In the genomic region with DNA sequence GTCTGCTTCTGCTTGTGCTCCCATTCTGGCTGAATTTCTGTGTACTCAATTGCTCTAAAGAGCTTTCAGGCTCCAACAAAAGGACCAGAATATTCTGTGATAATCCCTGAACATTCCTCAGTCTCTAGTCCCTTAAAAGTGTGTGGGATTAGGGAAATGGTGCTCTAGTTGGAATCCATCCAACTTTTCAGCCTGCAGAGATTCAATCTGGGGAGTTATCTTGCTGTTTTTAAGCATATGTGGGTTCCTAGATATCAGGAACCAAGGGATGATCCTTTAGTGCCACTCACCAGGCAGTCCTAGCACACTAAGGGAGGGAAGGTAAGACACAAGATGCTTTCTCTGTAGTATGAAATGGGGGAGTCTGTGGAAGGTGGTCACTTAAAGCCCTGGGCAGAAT, we compare ENCODE assay signal across 1 cellular context.
TF ChIP-seq lines count a peak whose summit lies in the region.

No MANE protein-coding gene starts in this region.

TF ChIP-seq in IMR-90, 13 proteins besides CTCF, POLR2A, EP300 and RAD21:
- TF ChIP-seq CHD1 (IDR thresholded peaks at IDR 0.05; ENCODE audit: low read depth, low read length): no peak
- TF ChIP-seq RCOR1 (IDR thresholded peaks at IDR 0.05; ENCODE audit: insufficient replicate concordance, low read length): no peak
- TF ChIP-seq MAFK (IDR thresholded peaks at IDR 0.05; ENCODE audit: low read depth, low read length): no peak
- no peak for TF ChIP-seq CEBPB (IDR thresholded peaks at IDR 0.05; ENCODE audit: low read depth, low read length)
- TF ChIP-seq NFE2L2 (IDR thresholded peaks at IDR 0.05; ENCODE audit: low read depth, low read length): no peak
- TF ChIP-seq SMC3 (IDR thresholded peaks at IDR 0.05; ENCODE audit: low read depth, low read length): no peak
- TF ChIP-seq, protein P1, sequence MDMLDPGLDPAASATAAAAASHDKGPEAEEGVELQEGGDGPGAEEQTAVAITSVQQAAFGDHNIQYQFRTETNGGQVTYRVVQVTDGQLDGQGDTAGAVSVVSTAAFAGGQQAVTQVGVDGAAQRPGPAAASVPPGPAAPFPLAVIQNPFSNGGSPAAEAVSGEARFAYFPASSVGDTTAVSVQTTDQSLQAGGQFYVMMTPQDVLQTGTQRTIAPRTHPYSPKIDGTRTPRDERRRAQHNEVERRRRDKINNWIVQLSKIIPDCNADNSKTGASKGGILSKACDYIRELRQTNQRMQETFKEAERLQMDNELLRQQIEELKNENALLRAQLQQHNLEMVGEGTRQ (IDR thresholded peaks at IDR 0.05; ENCODE audit: low read depth, low read length): no peak
- TF ChIP-seq RFX5 (IDR thresholded peaks at IDR 0.05; ENCODE audit: low read depth, low read length): no peak
- no peak for TF ChIP-seq BHLHE40 (IDR thresholded peaks at IDR 0.05; ENCODE audit: low read depth, low read length)
- TF ChIP-seq MAZ (IDR thresholded peaks at IDR 0.05; ENCODE audit: borderline replicate concordance, low read depth, low read length): no peak
- no peak for TF ChIP-seq FOS (IDR thresholded peaks at IDR 0.05; ENCODE audit: low read depth, low read length)
- TF ChIP-seq, protein P2, sequence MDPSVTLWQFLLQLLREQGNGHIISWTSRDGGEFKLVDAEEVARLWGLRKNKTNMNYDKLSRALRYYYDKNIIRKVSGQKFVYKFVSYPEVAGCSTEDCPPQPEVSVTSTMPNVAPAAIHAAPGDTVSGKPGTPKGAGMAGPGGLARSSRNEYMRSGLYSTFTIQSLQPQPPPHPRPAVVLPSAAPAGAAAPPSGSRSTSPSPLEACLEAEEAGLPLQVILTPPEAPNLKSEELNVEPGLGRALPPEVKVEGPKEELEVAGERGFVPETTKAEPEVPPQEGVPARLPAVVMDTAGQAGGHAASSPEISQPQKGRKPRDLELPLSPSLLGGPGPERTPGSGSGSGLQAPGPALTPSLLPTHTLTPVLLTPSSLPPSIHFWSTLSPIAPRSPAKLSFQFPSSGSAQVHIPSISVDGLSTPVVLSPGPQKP (IDR thresholded peaks at IDR 0.05; ENCODE audit: borderline replicate concordance, low read depth, low read length): no peak
- no peak for TF ChIP-seq MXI1 (IDR thresholded peaks at IDR 0.05; ENCODE audit: borderline replicate concordance, low read depth, low read length)
TF ChIP-seq in IMR-90: peak in this region for 0.
